16 cellular contexts compared by ENCODE assay signal in the genomic region with DNA sequence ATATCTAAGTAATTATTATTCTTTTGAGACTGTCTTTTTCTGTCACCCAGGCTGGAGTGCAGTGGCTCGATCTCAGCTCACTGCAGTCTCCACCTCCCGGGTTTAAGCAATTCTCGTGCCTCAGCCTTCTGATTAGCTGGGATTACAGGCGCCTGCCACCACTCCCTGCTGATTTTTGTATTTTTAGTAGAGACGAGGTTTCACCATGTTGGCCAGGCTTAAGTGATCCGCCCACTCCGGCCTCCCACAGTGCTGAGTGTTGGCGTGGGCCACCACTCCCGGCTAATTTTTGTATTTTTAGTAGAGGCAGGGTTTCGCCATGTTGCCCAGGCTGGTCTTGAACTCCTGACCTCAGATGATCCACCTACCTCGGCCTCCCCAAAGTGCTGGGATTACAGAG. TPM values are rescaled to one million over a fixed set of nuclear protein-coding genes. Genes with fewer than 3 reads are reported as not detected.
A peak's percentile ranks its signal among the peaks of the same experiment; 100 is the strongest.
DNase-seq lines count a peak whose midpoint lies in the region; ATAC-seq and TF ChIP-seq lines count a peak whose summit lies in the region.
"Not testable (repeated sequence)": the region's sequence is repeated elsewhere in the genome, so short reads cannot be mapped to it uniquely, and the experiment has no call there.
"Had no signal": no experiment of that assay in that cellular context is flagged by ENCODE, and none has a peak within 500 bp of the region (broad histone marks: within the 10 kb centered on the region; RNA-seq: fewer than 3 reads in every experiment).

No MANE protein-coding gene starts in this region.

- in situ Hi-C loops in Panc1 (cut with HindIII; ENCODE audit: low pct_unique_long_range_greater_than_20kb, low sequenced_read_pairs), result not testable (repeated sequence)

- H3K9me3 ChIP-seq in BLaER1 treated with 17β-estradiol and CSF1 and Interleukin-3, amounts not matched to agents 10 nM and 100 nM (replicated peaks in 1 of 11); Panc1 (ENCODE audit: control insufficient read depth, insufficient read depth, low read depth, low read length): not testable (repeated sequence)

- peak overlapping the region in 7 of 11 experiments; percentile 86 to 94 (median 90); a peak in 12 of 22 replicates for H3K27ac ChIP-seq in BLaER1 treated with 17β-estradiol and CSF1 and Interleukin-3, amounts not matched to agents 10 nM and 100 nM
- H3K27ac ChIP-seq in HL-60 (replicated peaks) (peak overlapping the region; percentile 83), Panc1 (ENCODE audit: low read length) (peak overlapping the region; percentile 94)

- H3K27ac Mint-ChIP-seq in activated B cell treated with CpG ODN at 0.5 μM for 24 hours; central memory CD8-positive, alpha-beta T cell (ENCODE audit: low read depth): not testable (repeated sequence)
- H3K27ac Mint-ChIP-seq in activated T-helper 17 cell treated with anti-CD3 and anti-CD28 coated beads, Interleukin-2, amount 50 U/mL, for 72 hours, result peak overlapping the region; percentile 38
- peak overlapping the region; percentile 86 to 99 for H3K27ac Mint-ChIP-seq in natural killer cell
- H3K27ac Mint-ChIP-seq in stimulated activated naive CD8-positive, alpha-beta T cell treated with anti-CD3 and anti-CD28 coated beads, Interleukin-15, Interleukin-2, amounts not matched to agents 100 ng/mL and 50 ng/mL, for 24 hours, result peak overlapping the region; percentile 98

- peak overlapping the region in 1 of 10 experiments; percentile 92; a peak in 1 of 20 replicates for H3K4me3 ChIP-seq in BLaER1 treated with 17β-estradiol and CSF1 and Interleukin-3, amounts not matched to agents 10 nM and 100 nM
- H3K4me3 ChIP-seq in HL-60 (replicated peaks; ENCODE audit: insufficient read depth, low read length); Panc1 (ENCODE audit: low read depth in 2 of 2, low read length in 2 of 2): not testable (repeated sequence)

- ATAC-seq in Panc1; activated B cell treated with CpG ODN at 0.5 μM for 24 hours (ENCODE audit: low read depth); activated T-helper 17 cell treated with anti-CD3 and anti-CD28 coated beads, Interleukin-2, amount 50 U/mL, for 72 hours (replicated peaks); central memory CD8-positive, alpha-beta T cell (replicated peaks; ENCODE audit: extremely low read depth, poor library complexity, severe bottlenecking); natural killer cell: not testable (repeated sequence)

- H3K4me1 Mint-ChIP-seq in activated B cell treated with CpG ODN at 0.5 μM for 24 hours (peaks cover 67% of the 10 kb centered on the region), natural killer cell (peaks cover 41 to 46% of the 10 kb centered on the region in 2 donors)
- peaks cover 22% of the 10 kb centered on the region for H3K4me1 Mint-ChIP-seq in activated T-helper 17 cell treated with anti-CD3 and anti-CD28 coated beads, Interleukin-2, amount 50 U/mL, for 72 hours
- H3K4me1 Mint-ChIP-seq in central memory CD8-positive, alpha-beta T cell, result peaks cover 51% of the 10 kb centered on the region
- H3K4me1 Mint-ChIP-seq in stimulated activated naive CD8-positive, alpha-beta T cell treated with anti-CD3 and anti-CD28 coated beads, Interleukin-15, Interleukin-2, amounts not matched to agents 100 ng/mL and 50 ng/mL, for 24 hours (ENCODE audit: low read depth), result peaks cover 71% of the 10 kb centered on the region

- POLR2A ChIA-PET in Panc1 (lab: Charles Lee), result not testable (repeated sequence)
- POLR2A ChIA-PET in activated B cell treated with CpG ODN at 0.5 μM for 24 hours (lab: Charles Lee), result interaction anchor here (0.6 to 2.6 kb wide), 11 partner anchors 10 to 602 kb away, joined by 3 to 52 read pairs (median 11); a partner anchor contains a TSS

- H3K9me3 Mint-ChIP-seq in activated B cell treated with CpG ODN at 0.5 μM for 24 hours; activated T-helper 17 cell treated with anti-CD3 and anti-CD28 coated beads, Interleukin-2, amount 50 U/mL, for 72 hours; central memory CD8-positive, alpha-beta T cell; natural killer cell; stimulated activated naive CD8-positive, alpha-beta T cell treated with anti-CD3 and anti-CD28 coated beads, Interleukin-15, Interleukin-2, amounts not matched to agents 100 ng/mL and 50 ng/mL, for 24 hours: not testable (repeated sequence)

- H3K9ac ChIP-seq in BLaER1 treated with 17β-estradiol and CSF1 and Interleukin-3, amounts not matched to agents 10 nM and 100 nM, result peak overlapping the region in 3 of 11 experiments; percentile 91 to 95 (median 95); a peak in 3 of 22 replicates

- peak overlapping the region; percentile 89 for H3K4me3 Mint-ChIP-seq in activated B cell treated with CpG ODN at 0.5 μM for 24 hours
- peak overlapping the region; percentile 98 for H3K4me3 Mint-ChIP-seq in activated T-helper 17 cell treated with anti-CD3 and anti-CD28 coated beads, Interleukin-2, amount 50 U/mL, for 72 hours
- peak overlapping the region; percentile 86 for H3K4me3 Mint-ChIP-seq in central memory CD8-positive, alpha-beta T cell
- H3K4me3 Mint-ChIP-seq in natural killer cell, result peak overlapping the region; percentile 90
- not testable (repeated sequence) for H3K4me3 Mint-ChIP-seq in stimulated activated naive CD8-positive, alpha-beta T cell treated with anti-CD3 and anti-CD28 coated beads, Interleukin-15, Interleukin-2, amounts not matched to agents 100 ng/mL and 50 ng/mL, for 24 hours

- peaks cover 17% of the 10 kb centered on the region for H3K36me3 Mint-ChIP-seq in activated B cell treated with CpG ODN at 0.5 μM for 24 hours (ENCODE audit: low read depth)
- peaks cover 79% of the 10 kb centered on the region for H3K36me3 Mint-ChIP-seq in activated T-helper 17 cell treated with anti-CD3 and anti-CD28 coated beads, Interleukin-2, amount 50 U/mL, for 72 hours (ENCODE audit: low read depth)
- peaks cover 15% of the 10 kb centered on the region for H3K36me3 Mint-ChIP-seq in central memory CD8-positive, alpha-beta T cell (ENCODE audit: insufficient read depth)
- H3K36me3 Mint-ChIP-seq in natural killer cell, result not testable (repeated sequence)
- peaks cover 43% of the 10 kb centered on the region for H3K36me3 Mint-ChIP-seq in stimulated activated naive CD8-positive, alpha-beta T cell treated with anti-CD3 and anti-CD28 coated beads, Interleukin-15, Interleukin-2, amounts not matched to agents 100 ng/mL and 50 ng/mL, for 24 hours (ENCODE audit: low read depth)

- peak overlapping the region in 7 of 11 experiments; percentile 14 to 88 (median 55); a peak in 10 of 22 replicates for H3K4me2 ChIP-seq in BLaER1 treated with 17β-estradiol and CSF1 and Interleukin-3, amounts not matched to agents 10 nM and 100 nM

- peaks cover 7 to 30% (median 16%) of the 10 kb centered on the region in 11 experiments; a peak in 17 of 22 replicates for H3K36me3 ChIP-seq in BLaER1 treated with 17β-estradiol and CSF1 and Interleukin-3, amounts not matched to agents 10 nM and 100 nM
- H3K36me3 ChIP-seq in Panc1 (ENCODE audit: control insufficient read depth, insufficient read depth, low read length), result not testable (repeated sequence)

- peaks cover 58 to 78% (median 70%) of the 10 kb centered on the region in 10 experiments for H3K4me1 ChIP-seq in BLaER1 treated with 17β-estradiol and CSF1 and Interleukin-3, amounts not matched to agents 10 nM and 100 nM
- peaks cover 14% of the 10 kb centered on the region for H3K4me1 ChIP-seq in Panc1 (ENCODE audit: control insufficient read depth, insufficient read depth, low read length)

- CTCF ChIA-PET in Panc1 (lab: Charles Lee), result not testable (repeated sequence)
- CTCF ChIA-PET in activated B cell treated with CpG ODN at 0.5 μM for 24 hours (lab: Charles Lee), result interaction anchor here (1.2 to 1.5 kb wide), 2 partner anchors 25 to 49 kb away, joined by 5 to 8 read pairs; a partner anchor contains a TSS

- H3K27me3 ChIP-seq in BLaER1 treated with 17β-estradiol and CSF1 and Interleukin-3, amounts not matched to agents 10 nM and 100 nM; HL-60 (ENCODE audit: insufficient read depth, poor library complexity, severe bottlenecking); Panc1 (ENCODE audit: control insufficient read depth, insufficient read depth, low read length): not testable (repeated sequence)

- not testable (repeated sequence) for TF ChIP-seq CTCF in HL-60 (IDR thresholded peaks at IDR 0.05; ENCODE audit: insufficient read depth, low read length); Panc1 (IDR thresholded peaks at IDR 0.05); activated B cell treated with CpG ODN at 0.5 μM for 24 hours (IDR thresholded peaks at IDR 0.05); natural killer cell (IDR thresholded peaks at IDR 0.05)

- peaks cover 0 to 15% (median 6%) of the 10 kb centered on the region in 11 experiments; a peak in 11 of 22 replicates for H4K20me1 ChIP-seq in BLaER1 treated with 17β-estradiol and CSF1 and Interleukin-3, amounts not matched to agents 10 nM and 100 nM

- intact Hi-C loops in Panc1 (cut with micrococcal nuclease; ENCODE audit: unreplicated experiment); natural killer cell (cut with micrococcal nuclease): not testable (repeated sequence)
- intact Hi-C loops in activated B cell treated with CpG ODN at 0.5 μM for 24 hours (cut with micrococcal nuclease), result loop anchor here (2.0 to 10.0 kb wide), 2 partner anchors 25 to 311 kb away; a partner anchor contains a TSS

- DNase-seq in HL-60 (ENCODE audit: low read depth in 1 of 2, low spot score in 1 of 2); Panc1 (ENCODE audit: low read depth, low spot score); activated B cell treated with CpG ODN at 0.5 μM for 24 hours; central memory CD8-positive, alpha-beta T cell (ENCODE audit: low spot score in 2 of 2); natural killer cell: not testable (repeated sequence)

- not testable (repeated sequence) for H3K27me3 Mint-ChIP-seq in activated B cell treated with CpG ODN at 0.5 μM for 24 hours; activated T-helper 17 cell treated with anti-CD3 and anti-CD28 coated beads, Interleukin-2, amount 50 U/mL, for 72 hours; central memory CD8-positive, alpha-beta T cell; natural killer cell (ENCODE audit: low read depth in 2 of 2); stimulated activated naive CD8-positive, alpha-beta T cell treated with anti-CD3 and anti-CD28 coated beads, Interleukin-15, Interleukin-2, amounts not matched to agents 100 ng/mL and 50 ng/mL, for 24 hours

- not testable (repeated sequence) for BruUV-seq in Panc1 (replicated peaks; lab: Mats Ljungman, UMichigan)

RNA-seq across cellular contexts. Expression of a gene that starts 0.8 kb away (rescaled TPM):
- 29.7 TPM for total RNA-seq in Panc1 (2021; ENCODE audit: unreplicated experiment)
- 29.2 TPM for polyA plus RNA-seq in Panc1 (2012; ENCODE audit: insufficient read length)
- 26.1 and 27.9 TPM in 2 replicates for total RNA-seq in activated B cell treated with CpG ODN at 0.5 μM for 24 hours
- total RNA-seq in activated T-helper 17 cell treated with anti-CD3 and anti-CD28 coated beads, Interleukin-2, amount 50 U/mL, for 72 hours, result 10 to 100 TPM; 46.5 to 63.4 TPM
- total RNA-seq in natural killer cell, result 10 to 100 TPM; 10.2 to 13.3 (median 12.3) TPM

RNA-seq across cellular contexts. Expression of a gene that starts 1.5 kb away (rescaled TPM):
- 40.0 TPM for total RNA-seq in Panc1 (2021; ENCODE audit: unreplicated experiment)
- 11.6 TPM for polyA plus RNA-seq in Panc1 (2012; ENCODE audit: insufficient read length)
- total RNA-seq in activated B cell treated with CpG ODN at 0.5 μM for 24 hours, result 12.0 and 15.1 TPM in 2 replicates
- 10 to 100 TPM; 73.0 to 86.2 TPM for total RNA-seq in activated T-helper 17 cell treated with anti-CD3 and anti-CD28 coated beads, Interleukin-2, amount 50 U/mL, for 72 hours
- total RNA-seq in natural killer cell, result 10 to 100 TPM; 12.4 to 12.9 (median 12.8) TPM

RNA-seq across cellular contexts. Expression of a gene that starts 24.9 kb away (rescaled TPM):
- total RNA-seq in Panc1 (2021; ENCODE audit: unreplicated experiment), result 24.8 TPM
- 278 TPM for polyA plus RNA-seq in Panc1 (2012; ENCODE audit: insufficient read length)
- total RNA-seq in activated B cell treated with CpG ODN at 0.5 μM for 24 hours, result 19.2 and 19.7 TPM in 2 replicates
- 10 to 100 TPM; 15.6 to 17.5 TPM for total RNA-seq in activated T-helper 17 cell treated with anti-CD3 and anti-CD28 coated beads, Interleukin-2, amount 50 U/mL, for 72 hours
- total RNA-seq in natural killer cell, result 10 to 100 TPM; 19.8 to 29.3 (median 25.8) TPM

RNA-seq across cellular contexts. Expression of a gene that starts 25.3 kb away (rescaled TPM):
- total RNA-seq in Panc1 (2021; ENCODE audit: unreplicated experiment) (not detected), activated B cell treated with CpG ODN at 0.5 μM for 24 hours (0.11 and 0.20 TPM in 2 replicates), natural killer cell (under 1 TPM in 2 of 3 donors, not detected in 1; 0.18 to 0.25 TPM)
- polyA plus RNA-seq in Panc1 (2012; ENCODE audit: insufficient read length), result 0.18 TPM
- under 1 TPM; 0.17 to 0.24 TPM for total RNA-seq in activated T-helper 17 cell treated with anti-CD3 and anti-CD28 coated beads, Interleukin-2, amount 50 U/mL, for 72 hours
- total RNA-seq: A673, dermis blood vessel endothelial cell, HT-29, left ventricle myocardium superior, Peyer's patch, pulmonary artery endothelial cell, SJSA1 had no signal
- polyA plus RNA-seq: BJ had no signal

RNA-seq across cellular contexts. Expression of a gene that starts 33.2 kb away (rescaled TPM):
- total RNA-seq in Panc1 (2021; ENCODE audit: unreplicated experiment) (1,303 TPM), activated B cell treated with CpG ODN at 0.5 μM for 24 hours (601 and 656 TPM in 2 replicates), natural killer cell (100 to 1,000 TPM; 476 to 551 (median 526) TPM)
- 1,997 TPM for polyA plus RNA-seq in Panc1 (2012; ENCODE audit: insufficient read length)
- total RNA-seq in activated T-helper 17 cell treated with anti-CD3 and anti-CD28 coated beads, Interleukin-2, amount 50 U/mL, for 72 hours, result 100 to 1,000 TPM; 521 to 550 TPM
